16 cellular contexts compared by ENCODE assay signal in the genomic region with DNA sequence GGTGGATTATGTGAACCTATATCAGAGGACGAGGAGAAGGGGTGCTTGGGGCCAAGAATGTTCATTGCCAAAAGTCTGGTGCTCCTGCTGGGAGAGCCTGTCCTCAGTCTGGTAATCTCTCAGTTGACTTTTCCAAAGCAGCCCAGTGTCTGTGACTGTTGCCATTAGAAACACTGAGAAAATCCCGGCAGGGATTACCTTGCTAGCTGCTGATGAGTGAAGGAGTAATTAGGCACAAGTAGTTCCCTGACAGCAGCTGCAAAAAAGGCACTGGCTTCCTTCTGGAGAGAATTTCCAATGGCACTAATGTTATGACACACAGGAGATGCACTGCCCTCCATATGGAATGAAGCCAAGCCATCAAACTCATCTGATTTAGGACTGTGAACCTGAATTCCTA.
DNase-seq lines count a peak whose midpoint lies in the region; ATAC-seq and TF ChIP-seq lines count a peak whose summit lies in the region.
"Had no signal": no experiment of that assay in that cellular context is flagged by ENCODE, and none has a peak within 500 bp of the region (broad histone marks: within the 10 kb centered on the region; RNA-seq: fewer than 3 reads in every experiment).

No MANE protein-coding gene starts in this region.

- H3K4me3 Mint-ChIP-seq in neural progenitor cell: no peak overlapping the region
- H3K4me3 Mint-ChIP-seq: CD8-positive, alpha-beta memory T cell had no signal

- H2AFZ ChIP-seq in neural progenitor cell (replicated peaks): no peak overlapping the region

- H3K27ac Mint-ChIP-seq in neural progenitor cell: peak overlapping the region; percentile 51
- H3K27ac Mint-ChIP-seq: CD8-positive, alpha-beta memory T cell had no signal

- H3K4me3 ChIP-seq in HAP-1 (no peak overlapping the region), SJCRH30 (no peak overlapping the region), neural progenitor cell (no peak overlapping the region)
- H3K4me3 ChIP-seq: BLaER1 had no signal

- H3K27ac ChIP-seq in SJCRH30: no peak overlapping the region
- no peak overlapping the region for H3K27ac ChIP-seq in neural progenitor cell
- H3K27ac ChIP-seq: BLaER1, RWPE1 had no signal

- H3K27me3 ChIP-seq in HAP-1 (ENCODE audit: low read depth) (no peaks in the 10 kb centered on the region), SJCRH30 (no peaks in the 10 kb centered on the region), neural progenitor cell (no peaks in the 10 kb centered on the region)
- H3K27me3 ChIP-seq: BLaER1 had no signal

- no peak overlapping the region for H3K9ac ChIP-seq in neural progenitor cell
- H3K9ac ChIP-seq: BLaER1 had no signal

- H3K9me3 ChIP-seq in HAP-1 (no peaks in the 10 kb centered on the region), SJCRH30 (replicated peaks) (no peaks in the 10 kb centered on the region), neural progenitor cell (ENCODE audit: low read depth) (no peaks in the 10 kb centered on the region)
- H3K9me3 ChIP-seq: BLaER1 had no signal

- no peak for ATAC-seq in HG03521 (IDR thresholded peaks at IDR 0.05; ENCODE audit: unreplicated experiment)

- H3K36me3 ChIP-seq in HAP-1 (replicated peaks): no peaks in the 10 kb centered on the region
- H3K36me3 ChIP-seq in SJCRH30: no peaks in the 10 kb centered on the region
- H3K36me3 ChIP-seq in neural progenitor cell: no peaks in the 10 kb centered on the region
- H3K36me3 ChIP-seq: BLaER1 had no signal

- H3K4me1 ChIP-seq in HAP-1 (peaks cover 2% of the 10 kb centered on the region; the same call in 1 of the 2 replicates), SJCRH30 (no peaks in the 10 kb centered on the region), neural progenitor cell (peaks cover 25% of the 10 kb centered on the region)
- H3K4me1 ChIP-seq: BLaER1 had no signal

- DNase-seq in COR-L47 (lab: John Stamatoyannopoulos, UW) (peak; percentile 36), HAP-1 (ENCODE audit: low spot score in 2 of 2) (peak; percentile 23 to 25), SJCRH30 (peak; percentile 10 to 34), neural progenitor cell (ENCODE audit: low spot score) (peak; percentile 69), SW 1271 (lab: John Stamatoyannopoulos, UW) (no peak), COLO829 (ENCODE audit: low spot score) (no peak)
- DNase-seq: CD8-positive, alpha-beta memory T cell; DMS153; IMR-90; Kasumi-1; NCI-H1436; NCI-H2107; NCI-H446 treated with DMSO at 0.1 percent for 48 hours had no signal

- H3F3A ChIP-seq in neural progenitor cell (ENCODE audit: low read depth): peaks cover 16% of the 10 kb centered on the region

- H3K4me1 Mint-ChIP-seq in neural progenitor cell: peaks cover 32% of the 10 kb centered on the region
- H3K4me1 Mint-ChIP-seq: CD8-positive, alpha-beta memory T cell had no signal

- H3K79me2 ChIP-seq in neural progenitor cell (ENCODE audit: low read depth): no peaks in the 10 kb centered on the region

- TF ChIP-seq CTCF in neural progenitor cell (IDR thresholded peaks at IDR 0.05): no peak

- in situ Hi-C loops in HAP-1 (cut with MboI; ENCODE audit: low sequenced_read_pairs): no loop called here

- peaks cover 9% of the 10 kb centered on the region for H4K20me1 ChIP-seq in neural progenitor cell (ENCODE audit: low read depth)
- H4K20me1 ChIP-seq: BLaER1 had no signal

- no peaks in the 10 kb centered on the region for H3K36me3 Mint-ChIP-seq in neural progenitor cell
- H3K36me3 Mint-ChIP-seq: CD8-positive, alpha-beta memory T cell had no signal

- H3K27me3 Mint-ChIP-seq in neural progenitor cell (ENCODE audit: insufficient read depth, low read depth): no peaks in the 10 kb centered on the region
- H3K27me3 Mint-ChIP-seq: CD8-positive, alpha-beta memory T cell had no signal

- H3K4me2 ChIP-seq in neural progenitor cell: peak overlapping the region; percentile 62
- H3K4me2 ChIP-seq: BLaER1 had no signal

- no peaks in the 10 kb centered on the region for H3K9me3 Mint-ChIP-seq in neural progenitor cell

Comparison
In these comparisons a context has a peak if more than half of its experiments do, and no peak if none do; other contexts are left out.
1. DNase-seq: peak in COR-L47 (single experiment), HAP-1 (2 of 2), SJCRH30 (2 of 2) and neural progenitor cell (single experiment); none in SW 1271 (0 of 2) and COLO829 (single experiment).